Comparison of ENCODE assay signal across 23 cellular contexts in genomic region chr5:103800728-103801127, GRCh38.
A peak's percentile ranks its signal among the peaks of the same experiment; 100 is the strongest.
DNase-seq lines count a peak whose midpoint lies in the region; TF ChIP-seq lines count a peak whose summit lies in the region.
"Had no signal": no experiment of that assay in that cellular context is flagged by ENCODE, and none has a peak within 500 bp of the region (broad histone marks: within the 10 kb centered on the region; RNA-seq: fewer than 3 reads in every experiment).

No MANE protein-coding gene starts in this region.

- no peaks in the 10 kb centered on the region for H3K27me3 ChIP-seq in fibroblast of lung (ENCODE audit: control insufficient read depth, insufficient read depth, low read length)
- no peaks in the 10 kb centered on the region for H3K27me3 ChIP-seq in endodermal cell (ENCODE audit: control insufficient read depth, insufficient read depth, low read length, poor library complexity, severe bottlenecking)
- H3K27me3 ChIP-seq: neural progenitor cell, thyroid gland had no signal

- H3K27ac ChIP-seq in SK-N-MC, result no peak overlapping the region
- no peak overlapping the region for H3K27ac ChIP-seq in fibroblast of lung (ENCODE audit: insufficient read depth, low read length)
- H3K27ac ChIP-seq in endodermal cell (ENCODE audit: low read depth, low read length), result no peak overlapping the region
- H3K27ac ChIP-seq: neural progenitor cell, PC-9, thyroid gland had no signal

- no peaks in the 10 kb centered on the region for H3K79me2 ChIP-seq in fibroblast of lung (ENCODE audit: control insufficient read depth, insufficient read depth, low read length)

- no peaks in the 10 kb centered on the region for H3K4me1 Mint-ChIP-seq in endodermal cell
- H3K4me1 Mint-ChIP-seq: central memory CD8-positive, alpha-beta T cell; stimulated activated memory B cell treated with anti-CD40 and anti-IgM and Interleukin-4, amounts not matched to agents 10 μg/mL and 1 μg/mL and 100 μg/mL, for 72 hours had no signal

- peaks cover 7% of the 10 kb centered on the region for H3K9me3 Mint-ChIP-seq in endodermal cell
- H3K9me3 Mint-ChIP-seq: effector memory CD8-positive, alpha-beta T cell; neural progenitor cell had no signal

- H4K20me1 ChIP-seq in fibroblast of lung (ENCODE audit: control insufficient read depth, extremely low read depth, insufficient read depth, low read length), result no peaks in the 10 kb centered on the region

- WGBS in endodermal cell (ENCODE audit: insufficient coverage in 1 of 2, insufficient read length in 1 of 2), 2 experiments, result 0% methylated on average over 1 of the region's 1 CpG; no CpG with 5 or more reads in 1 of the 2 experiments

- H3K27ac Mint-ChIP-seq in endodermal cell, result no peak overlapping the region
- H3K27ac Mint-ChIP-seq: activated naive CD4-positive, alpha-beta T cell treated with anti-CD3 and anti-CD28 coated beads, Interleukin-2, amount 50 U/mL, for 72 hours; effector memory CD8-positive, alpha-beta T cell; neural progenitor cell; stimulated activated memory B cell treated with anti-CD40 and anti-IgM and Interleukin-4, amounts not matched to agents 10 μg/mL and 1 μg/mL and 100 μg/mL, for 72 hours had no signal

- TF ChIP-seq CTCF in fibroblast of lung (conservative IDR thresholded peaks at IDR 0.05 in 1 of 2, IDR thresholded peaks at IDR 0.05 in 1 of 2; ENCODE audit: low read depth in 1 of 2, low read length in 2 of 2) (no peak), retinal pigment epithelial cell (conservative IDR thresholded peaks at IDR 0.05; ENCODE audit: low read depth, low read length) (no peak), endodermal cell (conservative IDR thresholded peaks at IDR 0.05) (no peak), GM13976 (IDR thresholded peaks at IDR 0.05; ENCODE audit: borderline replicate concordance, control extremely low read depth, extremely low read depth, insufficient read depth, missing control alignments) (no peak)

- DNase-seq in NCI-H1092 treated with DMSO at 0.1 percent for 48 hours (lab: John Stamatoyannopoulos, UW), result peak; percentile 6
- DNase-seq in NCI-H1092 (lab: John Stamatoyannopoulos, UW), result no peak
- peak; percentile 42 for DNase-seq in SK-N-MC (ENCODE audit: low read depth, low spot score)
- peak; percentile 67 to 80 for DNase-seq in fibroblast of lung (ENCODE audit: low read depth in 2 of 2)
- peak; percentile 58 for DNase-seq in retinal pigment epithelial cell (ENCODE audit: low read depth)
- no peak for DNase-seq in SW480 (ENCODE audit: low spot score)
- DNase-seq in endodermal cell, result no peak
- DNase-seq in GM13976 (ENCODE audit: low spot score), result no peak
- DNase-seq: 8988T; activated CD4-positive, CD25-positive, alpha-beta regulatory T cell; activated T-cell treated with anti-CD3 and anti-CD28 coated beads, Interleukin-2, amount 50 U/mL, for 48 hours; effector memory CD8-positive, alpha-beta T cell; left cardiac atrium; NCI-H187 treated with DMSO at 0.1 percent for 48 hours; NCI-H526 treated with DMSO at 0.1 percent for 48 hours; PC-9; retina; stimulated activated CD4-positive, alpha-beta T cell treated with anti-CD3 and anti-CD28 coated beads, Interleukin-15, amount 100 ng/mL, for 24 hours; thyroid gland had no signal

- no peaks in the 10 kb centered on the region for H3K27me3 Mint-ChIP-seq in endodermal cell (ENCODE audit: insufficient read depth)
- H3K27me3 Mint-ChIP-seq: central memory CD8-positive, alpha-beta T cell; effector memory CD8-positive, alpha-beta T cell; stimulated activated memory B cell treated with anti-CD40 and anti-IgM and Interleukin-4, amounts not matched to agents 10 μg/mL and 1 μg/mL and 100 μg/mL, for 72 hours had no signal

- no peak overlapping the region for H3K4me2 ChIP-seq in fibroblast of lung (ENCODE audit: extremely low read depth, insufficient read depth, low read length)
- H3K4me2 ChIP-seq: neural progenitor cell, PC-9 had no signal

- H3K4me3 ChIP-seq in SK-N-MC, result no peak overlapping the region
- H3K4me3 ChIP-seq in fibroblast of lung (replicated peaks in 1 of 4; ENCODE audit: control extremely low read depth in 1 of 4, insufficient read depth in 1 of 4, low read depth in 3 of 4, low read length in 4 of 4), result no peak overlapping the region
- H3K4me3 ChIP-seq in retinal pigment epithelial cell (ENCODE audit: low read length), result no peak overlapping the region
- no peak overlapping the region for H3K4me3 ChIP-seq in endodermal cell (ENCODE audit: low read length)
- H3K4me3 ChIP-seq: neural progenitor cell, PC-9, thyroid gland had no signal

- no peaks in the 10 kb centered on the region for H3K4me1 ChIP-seq in fibroblast of lung (ENCODE audit: control insufficient read depth, extremely low read depth, insufficient read depth, low read length)
- H3K4me1 ChIP-seq in endodermal cell (ENCODE audit: control insufficient read depth, insufficient read depth, low read length), result no peaks in the 10 kb centered on the region
- H3K4me1 ChIP-seq: neural progenitor cell had no signal

- H3K36me3 ChIP-seq in SK-N-MC (ENCODE audit: insufficient read depth, low read length) (no peaks in the 10 kb centered on the region), fibroblast of lung (ENCODE audit: control insufficient read depth, insufficient read depth, low read length) (no peaks in the 10 kb centered on the region), endodermal cell (ENCODE audit: control insufficient read depth, insufficient read depth, low read length) (no peaks in the 10 kb centered on the region)
- H3K36me3 ChIP-seq: neural progenitor cell, thyroid gland had no signal

- no peak overlapping the region for H3K4me3 Mint-ChIP-seq in endodermal cell
- H3K4me3 Mint-ChIP-seq: central memory CD8-positive, alpha-beta T cell; effector memory CD8-positive, alpha-beta T cell; neural progenitor cell; stimulated activated memory B cell treated with anti-CD40 and anti-IgM and Interleukin-4, amounts not matched to agents 10 μg/mL and 1 μg/mL and 100 μg/mL, for 72 hours had no signal

- H3K9ac ChIP-seq in SK-N-MC (ENCODE audit: insufficient read length) (no peak overlapping the region), fibroblast of lung (ENCODE audit: insufficient read depth, low read length) (no peak overlapping the region), endodermal cell (ENCODE audit: extremely low read depth, low read length, poor library complexity, severe bottlenecking) (no peak overlapping the region)
- H3K9ac ChIP-seq: neural progenitor cell had no signal

- in situ Hi-C loops in GM13976 (cut with MboI; ENCODE audit: low sequenced_read_pairs, unreplicated experiment), result loop anchor here (25.0 kb wide), 1 partner anchor 387 kb away; no protein-coding TSS in a partner anchor

- H2AFZ ChIP-seq in fibroblast of lung (ENCODE audit: low read length), result no peak overlapping the region
- H2AFZ ChIP-seq: neural progenitor cell, PC-9 had no signal

- H3K36me3 Mint-ChIP-seq in endodermal cell (ENCODE audit: low read depth), result no peaks in the 10 kb centered on the region
- H3K36me3 Mint-ChIP-seq: activated naive CD4-positive, alpha-beta T cell treated with anti-CD3 and anti-CD28 coated beads, Interleukin-2, amount 50 U/mL, for 72 hours; neural progenitor cell; stimulated activated memory B cell treated with anti-CD40 and anti-IgM and Interleukin-4, amounts not matched to agents 10 μg/mL and 1 μg/mL and 100 μg/mL, for 72 hours had no signal

- H3K9me3 ChIP-seq in SK-N-MC (ENCODE audit: low read depth, low read length) (no peaks in the 10 kb centered on the region), fibroblast of lung (ENCODE audit: control insufficient read depth, insufficient read depth, low read depth, low read length) (no peaks in the 10 kb centered on the region), endodermal cell (ENCODE audit: control insufficient read depth, low read length) (peaks cover 8% of the 10 kb centered on the region)
- H3K9me3 ChIP-seq: thyroid gland had no signal

Comparison
In these comparisons a context has a peak if more than half of its experiments do, and no peak if none do; other contexts are left out.
1. DNase-seq: peak in NCI-H1092 treated with DMSO at 0.1 percent for 48 hours (single experiment), SK-N-MC (single experiment), fibroblast of lung (2 of 2) and retinal pigment epithelial cell (single experiment); none in NCI-H1092 (single experiment), SW480 (single experiment), endodermal cell (single experiment) and GM13976 (single experiment).